ENCODE assay signal across 24 cellular contexts in genomic region chr6:86683132-86683908, GRCh38.
"Had no signal": no experiment of that assay in that cellular context is flagged by ENCODE, and none has a peak within 500 bp of the region (broad histone marks: within the 10 kb centered on the region; RNA-seq: fewer than 3 reads in every experiment).

No MANE protein-coding gene starts in this region.

- H2AFZ ChIP-seq: neural progenitor cell had no signal

- H3K4me2 ChIP-seq: neural progenitor cell, smooth muscle cell had no signal

- H3K27ac ChIP-seq: esophagus muscularis mucosa, left ventricle myocardium inferior, neural progenitor cell, sigmoid colon, vagina had no signal

- ATAC-seq: activated CD4-positive, alpha-beta T cell treated with anti-CD3 and anti-CD28 coated beads for 36 hours; activated T-helper 17 cell treated with anti-CD3 and anti-CD28 coated beads, Interleukin-2, amount 50 U/mL, for 72 hours; naive thymus-derived CD8-positive, alpha-beta T cell; stimulated activated naive B cell treated with anti-CD40 and anti-IgM and Interleukin-4, amounts not matched to agents 10 μg/mL and 1 μg/mL and 100 μg/mL, for 72 hours; WTC11 had no signal

- H3K9ac ChIP-seq: neural progenitor cell had no signal

- H3K9me3 ChIP-seq: esophagus muscularis mucosa, testis, vagina had no signal

- H3K27me3 ChIP-seq: esophagus muscularis mucosa, neural progenitor cell, sigmoid colon, testis, vagina had no signal

- H3K36me3 ChIP-seq: esophagus muscularis mucosa, left ventricle myocardium inferior, neural progenitor cell, sigmoid colon, vagina had no signal

- H3K4me1 ChIP-seq: esophagus muscularis mucosa, left ventricle myocardium inferior, neural progenitor cell, sigmoid colon, testis, vagina had no signal

- DNase-seq: activated CD4-positive, alpha-beta T cell treated with anti-CD3 and anti-CD28 coated beads for 36 hours; activated CD4-positive, alpha-beta T cell treated with anti-CD3 and anti-CD28 coated beads, Interleukin-2, amount 50 U/mL, for 4 hours; activated CD8-positive, alpha-beta memory T cell treated with anti-CD3 and anti-CD28 coated beads for 24 hours; activated CD8-positive, alpha-beta memory T cell treated with anti-CD3 and anti-CD28 coated beads, Interleukin-2, amount 50 U/mL, for 4 hours; activated naive CD4-positive, alpha-beta T cell treated with Interleukin-2 at 50 U/mL for 16 hours; activated naive CD8-positive, alpha-beta T cell treated with anti-CD3 and anti-CD28 coated beads for 36 hours; activated T-cell treated with anti-CD3 and anti-CD28 coated beads, Interleukin-2, amount 50 U/mL, for 24 hours; effector memory CD4-positive, alpha-beta T cell; glutamatergic neuron; hippocampal formation; left ventricle myocardium inferior; naive thymus-derived CD8-positive, alpha-beta T cell; posterior cingulate gyrus; retina; sigmoid colon; stimulated activated CD4-positive, alpha-beta T cell treated with anti-CD3 and anti-CD28 coated beads, Interleukin-15, amount 100 ng/mL, for 24 hours; stimulated activated naive B cell treated with anti-CD40 and anti-IgM and Interleukin-4, amounts not matched to agents 10 μg/mL and 1 μg/mL and 100 μg/mL, for 72 hours; testis had no signal

- H3K4me3 ChIP-seq: esophagus muscularis mucosa, left ventricle myocardium inferior, neural progenitor cell, sigmoid colon, smooth muscle cell, testis, vagina had no signal
